In the genomic region with DNA sequence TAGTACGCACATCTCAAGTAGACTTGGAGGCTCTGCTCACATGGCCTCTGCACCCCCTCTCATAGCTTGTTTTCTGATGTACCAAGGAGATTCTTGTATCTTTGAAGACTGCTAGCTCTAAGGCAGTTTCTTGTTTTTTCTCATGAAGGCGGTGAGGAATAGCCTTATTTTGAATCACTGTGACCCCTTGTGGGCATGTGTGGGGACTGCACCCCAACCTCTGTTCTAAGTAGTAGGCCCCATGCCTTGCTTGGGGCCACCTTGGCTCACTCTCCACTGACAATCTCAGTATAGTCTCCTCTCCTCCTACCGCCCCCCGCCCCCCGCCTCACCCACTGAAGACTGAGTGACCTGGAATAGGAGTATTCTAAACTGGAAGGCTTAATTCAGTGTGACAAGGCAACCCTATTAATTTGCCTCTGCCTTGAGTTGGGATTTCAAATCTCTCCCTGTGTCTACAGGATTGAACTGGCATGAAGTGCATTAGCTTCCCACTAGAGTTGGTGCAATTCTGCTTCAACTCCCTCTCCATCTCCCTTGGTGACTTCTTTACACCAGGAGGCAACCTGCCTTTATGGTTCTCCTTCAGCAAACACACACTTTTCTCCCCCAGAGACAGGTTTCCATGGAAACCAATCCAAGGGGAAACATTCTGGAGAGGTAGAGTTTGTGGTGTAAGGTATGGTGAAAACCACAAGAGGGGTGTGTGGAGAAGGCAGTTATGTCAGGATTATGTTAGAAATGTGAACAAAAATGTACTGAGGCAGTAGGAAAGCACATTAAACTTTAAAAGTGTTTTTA, we compare ENCODE assay signal across 9 cellular contexts.
DNase-seq lines count a peak whose midpoint lies in the region; ATAC-seq and TF ChIP-seq lines count a peak whose summit lies in the region.
"Had no signal": no experiment of that assay in that cellular context is flagged by ENCODE, and none has a peak within 500 bp of the region (broad histone marks: within the 10 kb centered on the region; RNA-seq: fewer than 3 reads in every experiment).

No MANE protein-coding gene starts in this region.

- peak; percentile 71 for TF ChIP-seq CTCF in neural crest cell (conservative IDR thresholded peaks at IDR 0.05)

- H3K27me3 Mint-ChIP-seq in neural crest cell (ENCODE audit: low read depth): no peaks in the 10 kb centered on the region

- no peak overlapping the region for H3K4me3 Mint-ChIP-seq in neural crest cell
- H3K4me3 Mint-ChIP-seq: activated naive CD4-positive, alpha-beta T cell treated with anti-CD3 and anti-CD28 coated beads, Interleukin-2, amount 50 U/mL, for 24 hours had no signal

- DNase-seq in EL (peak; percentile 65), NOMO-1 treated with dmso at 0.1 percent for 144 hours (lab: John Stamatoyannopoulos, UW; ENCODE audit: unreplicated experiment) (peak; percentile 2), fibroblast of gingiva (ENCODE audit: low read depth) (peak; percentile 51), neural crest cell (ENCODE audit: low read depth, low spot score) (peak; percentile 58), stromal cell of bone marrow (ENCODE audit: low read depth) (peak; percentile 36)
- peak; percentile 72 for DNase-seq in activated CD8-positive, alpha-beta memory T cell treated with anti-CD3 and anti-CD28 coated beads, Interleukin-2, amount 50 U/mL, for 48 hours

- peaks cover 18% of the 10 kb centered on the region for H3K36me3 Mint-ChIP-seq in neural crest cell (ENCODE audit: low read depth)

- H3K27ac Mint-ChIP-seq in neural crest cell (ENCODE audit: unreplicated experiment): no peak overlapping the region
- H3K27ac Mint-ChIP-seq: activated naive CD4-positive, alpha-beta T cell treated with anti-CD3 and anti-CD28 coated beads, Interleukin-2, amount 50 U/mL, for 24 hours had no signal

- H3K9me3 Mint-ChIP-seq in neural crest cell: peaks cover 26% of the 10 kb centered on the region
- H3K9me3 Mint-ChIP-seq: activated naive CD4-positive, alpha-beta T cell treated with anti-CD3 and anti-CD28 coated beads, Interleukin-2, amount 50 U/mL, for 24 hours had no signal

- ATAC-seq in HG02642 (IDR thresholded peaks at IDR 0.05; ENCODE audit: poor library complexity, unreplicated experiment) (peak; percentile 52), HG02852 (IDR thresholded peaks at IDR 0.05; ENCODE audit: unreplicated experiment) (no peak)

- peaks cover 11% of the 10 kb centered on the region for H3K4me1 Mint-ChIP-seq in neural crest cell

Comparison
In these comparisons a context has a peak if more than half of its experiments do, and no peak if none do; other contexts are left out.
1. DNase-seq: peak in every context shown above with its lines; median percentile 72 in activated CD8-positive, alpha-beta memory T cell treated with anti-CD3 and anti-CD28 coated beads, Interleukin-2, amount 50 U/mL, for 48 hours; 65 in EL; 58 in neural crest cell; 51 in fibroblast of gingiva; 36 in stromal cell of bone marrow; 2 in NOMO-1 treated with dmso at 0.1 percent for 144 hours.